26 cellular contexts compared by ENCODE assay signal in genomic region chr9:104200456-104200994, GRCh38.
"Had no signal": no experiment of that assay in that cellular context is flagged by ENCODE, and none has a peak within 500 bp of the region (broad histone marks: within the 10 kb centered on the region; RNA-seq: fewer than 3 reads in every experiment).

No MANE protein-coding gene starts in this region.

- H3K4me1 ChIP-seq: colonic mucosa had no signal

- H3K27me3 Mint-ChIP-seq: activated CD4-positive, alpha-beta memory T cell treated with anti-CD3 and anti-CD28 coated beads for 36 hours; activated CD4-positive, alpha-beta T cell treated with anti-CD3 and anti-CD28 coated beads, Interleukin-2, amount 10 ng/mL, durations not matched to agents 24 days and 14 days had no signal

- ATAC-seq: activated CD4-positive, alpha-beta T cell treated with anti-CD3 and anti-CD28 coated beads for 36 hours; activated T-cell treated with anti-CD3 and anti-CD28 coated beads, Interleukin-2, amount 50 U/mL, for 72 hours; esophagus mucosa had no signal

- H3K27me3 ChIP-seq: brain microvascular endothelial cell, colonic mucosa had no signal

- H3K9me3 Mint-ChIP-seq: activated CD4-positive, alpha-beta memory T cell treated with anti-CD3 and anti-CD28 coated beads for 36 hours; activated CD4-positive, alpha-beta T cell treated with anti-CD3 and anti-CD28 coated beads, Interleukin-2, amount 10 ng/mL, durations not matched to agents 24 days and 14 days had no signal

- H3K27ac Mint-ChIP-seq: activated CD4-positive, alpha-beta memory T cell treated with anti-CD3 and anti-CD28 coated beads for 36 hours; activated CD4-positive, alpha-beta T cell treated with anti-CD3 and anti-CD28 coated beads for 36 hours; activated CD4-positive, alpha-beta T cell treated with anti-CD3 and anti-CD28 coated beads, Interleukin-2, amount 10 ng/mL, durations not matched to agents 24 days and 14 days; activated naive CD8-positive, alpha-beta T cell; activated T-cell treated with anti-CD3 and anti-CD28 coated beads, Interleukin-2, amount 50 U/mL, for 24 hours; activated T-cell treated with anti-CD3 and anti-CD28 coated beads, Interleukin-2, amount 50 U/mL, for 72 hours; endodermal cell had no signal

- H3K9me3 ChIP-seq: colonic mucosa had no signal

- H3K27ac ChIP-seq: brain microvascular endothelial cell, colonic mucosa had no signal

- H3K36me3 Mint-ChIP-seq: activated CD4-positive, alpha-beta memory T cell treated with anti-CD3 and anti-CD28 coated beads for 36 hours; activated naive CD8-positive, alpha-beta T cell had no signal

- FAIRE-seq: astrocyte, bronchial epithelial cell, frontal cortex had no signal

- H3K4me1 Mint-ChIP-seq: activated CD4-positive, alpha-beta T cell treated with anti-CD3 and anti-CD28 coated beads for 36 hours; activated CD4-positive, alpha-beta T cell treated with anti-CD3 and anti-CD28 coated beads, Interleukin-2, amount 10 ng/mL, durations not matched to agents 24 days and 14 days; endodermal cell had no signal

- H3K4me3 Mint-ChIP-seq: activated CD4-positive, alpha-beta memory T cell treated with anti-CD3 and anti-CD28 coated beads for 36 hours; activated CD4-positive, alpha-beta T cell treated with anti-CD3 and anti-CD28 coated beads for 36 hours; activated CD4-positive, alpha-beta T cell treated with anti-CD3 and anti-CD28 coated beads, Interleukin-2, amount 10 ng/mL, durations not matched to agents 24 days and 14 days; activated naive CD8-positive, alpha-beta T cell; activated T-cell treated with anti-CD3 and anti-CD28 coated beads, Interleukin-2, amount 50 U/mL, for 24 hours; activated T-cell treated with anti-CD3 and anti-CD28 coated beads, Interleukin-2, amount 50 U/mL, for 72 hours; endodermal cell had no signal

- H3K4me3 ChIP-seq: colonic mucosa had no signal

- H3K36me3 ChIP-seq: brain microvascular endothelial cell, colonic mucosa had no signal

- DNase-seq: activated CD4-positive, alpha-beta memory T cell treated with anti-CD3 and anti-CD28 coated beads for 36 hours; activated CD4-positive, alpha-beta T cell treated with anti-CD3 and anti-CD28 coated beads for 36 hours; activated CD4-positive, alpha-beta T cell treated with anti-CD3 and anti-CD28 coated beads, Interleukin-2, amount 10 ng/mL, durations not matched to agents 24 days and 14 days; activated CD4-positive, CD25-positive, alpha-beta regulatory T cell; activated CD4-positive, CD25-positive, alpha-beta regulatory T cell treated with anti-CD3 and anti-CD28 coated beads, Interleukin-2, amount 50 U/mL, for 72 hours; activated CD8-positive, alpha-beta memory T cell treated with anti-CD3 and anti-CD28 coated beads, Interleukin-2, amount 50 U/mL, for 48 hours; activated gamma-delta T cell treated with Interleukin-2 at 50 U/mL for 16 hours; activated naive CD4-positive, alpha-beta T cell treated with anti-CD3 and anti-CD28 coated beads, Interleukin-2, amount 50 U/mL, for 16 hours; activated naive CD4-positive, alpha-beta T cell treated with Interleukin-2 at 50 U/mL for 16 hours; activated T-cell treated with anti-CD3 and anti-CD28 coated beads for 4 hours; activated T-cell treated with anti-CD3 and anti-CD28 coated beads, Interleukin-2, amount 50 U/mL, for 24 hours; activated T-cell treated with anti-CD3 and anti-CD28 coated beads, Interleukin-2, amount 50 U/mL, for 72 hours; amniotic stem cell; anterior cingulate cortex; brain microvascular endothelial cell; caudate nucleus; colonic mucosa; effector memory CD4-positive, alpha-beta T cell; endodermal cell; foreskin fibroblast; T-helper 2 cell had no signal
